Comparison of ENCODE assay signal across 31 cellular contexts in genomic region chr5:52173133-52173532, GRCh38.
"Had no signal": no experiment of that assay in that cellular context is flagged by ENCODE, and none has a peak within 500 bp of the region (broad histone marks: within the 10 kb centered on the region; RNA-seq: fewer than 3 reads in every experiment).

No MANE protein-coding gene starts in this region.

- H3K27me3 Mint-ChIP-seq: natural killer cell treated with Interleukin-12 subunit alpha and Interleukin-12 subunit beta and Interleukin-15 and Interleukin-18, amount 100 ng/mL, for 72 hours; progenitor cell of endocrine pancreas; stimulated activated memory B cell treated with anti-CD40 and anti-IgM and Interleukin-4, amounts not matched to agents 10 μg/mL and 1 μg/mL and 100 μg/mL, for 72 hours; stimulated activated naive CD8-positive, alpha-beta T cell treated with anti-CD3 and anti-CD28 coated beads, Interleukin-15, amount 100 ng/mL, for 72 hours; type B pancreatic cell had no signal

- H3K36me3 ChIP-seq: neutrophil, spleen, suprapubic skin, tibial artery, transverse colon, upper lobe of right lung, uterus had no signal

- H3K4me2 ChIP-seq: smooth muscle cell had no signal

- H3K27ac Mint-ChIP-seq: naive thymus-derived CD8-positive, alpha-beta T cell; natural killer cell treated with Interleukin-12 subunit alpha and Interleukin-12 subunit beta and Interleukin-15 and Interleukin-18, amount 100 ng/mL, for 72 hours; nephron progenitor cell; progenitor cell of endocrine pancreas; stimulated activated memory B cell treated with anti-CD40 and anti-IgM and Interleukin-4, amounts not matched to agents 10 μg/mL and 1 μg/mL and 100 μg/mL, for 72 hours; stimulated activated naive CD8-positive, alpha-beta T cell treated with anti-CD3 and anti-CD28 coated beads, Interleukin-15, amount 100 ng/mL, for 72 hours; type B pancreatic cell had no signal

- H3K9ac ChIP-seq: parathyroid adenoma had no signal

- H3K79me2 ChIP-seq: parathyroid adenoma had no signal

- H2AFZ ChIP-seq: parathyroid adenoma had no signal

- H3K9me3 Mint-ChIP-seq: neural crest cell; stimulated activated naive CD8-positive, alpha-beta T cell treated with anti-CD3 and anti-CD28 coated beads, Interleukin-15, amount 100 ng/mL, for 72 hours; type B pancreatic cell had no signal

- ATAC-seq: naive thymus-derived CD8-positive, alpha-beta T cell; natural killer cell treated with Interleukin-12 subunit alpha and Interleukin-12 subunit beta and Interleukin-15 and Interleukin-18, amount 100 ng/mL, for 72 hours; psoas muscle; right cardiac atrium; sciatic nerve; stimulated activated memory B cell treated with anti-CD40 and anti-IgM and Interleukin-4, amounts not matched to agents 10 μg/mL and 1 μg/mL and 100 μg/mL, for 72 hours; stimulated activated naive CD8-positive, alpha-beta T cell treated with anti-CD3 and anti-CD28 coated beads, Interleukin-15, amount 100 ng/mL, for 72 hours; stimulated activated naive CD8-positive, alpha-beta T cell treated with anti-CD3 and anti-CD28 coated beads, Interleukin-15, Interleukin-2, amounts not matched to agents 100 U/mL and 50 U/mL, for 24 hours; upper lobe of right lung had no signal

- H3K4me1 ChIP-seq: parathyroid adenoma, psoas muscle, spleen, suprapubic skin, testis, tibial artery, transverse colon, upper lobe of right lung, uterus had no signal

- H3K27ac ChIP-seq: neutrophil, parathyroid adenoma, psoas muscle, skin epidermis, spleen, suprapubic skin, testis, tibial artery, transverse colon, upper lobe of right lung, uterus had no signal

- H3K4me1 Mint-ChIP-seq: naive thymus-derived CD8-positive, alpha-beta T cell; nephron progenitor cell; neural crest cell; stimulated activated memory B cell treated with anti-CD40 and anti-IgM and Interleukin-4, amounts not matched to agents 10 μg/mL and 1 μg/mL and 100 μg/mL, for 72 hours; stimulated activated naive CD8-positive, alpha-beta T cell treated with anti-CD3 and anti-CD28 coated beads, Interleukin-15, amount 100 ng/mL, for 72 hours had no signal

- H3K9me3 ChIP-seq: neutrophil, psoas muscle, suprapubic skin, testis, transverse colon, upper lobe of right lung, uterus had no signal

- H3K36me3 Mint-ChIP-seq: naive thymus-derived CD8-positive, alpha-beta T cell; natural killer cell treated with Interleukin-12 subunit alpha and Interleukin-12 subunit beta and Interleukin-15 and Interleukin-18, amount 100 ng/mL, for 72 hours; stimulated activated memory B cell treated with anti-CD40 and anti-IgM and Interleukin-4, amounts not matched to agents 10 μg/mL and 1 μg/mL and 100 μg/mL, for 72 hours; type B pancreatic cell had no signal

- H3K4me3 ChIP-seq: psoas muscle, skin epidermis, smooth muscle cell, spleen, suprapubic skin, testis, tibial artery, transverse colon, upper lobe of right lung, uterus had no signal

- H3K27me3 ChIP-seq: neutrophil, spleen, suprapubic skin, testis, tibial artery, transverse colon, upper lobe of right lung, uterus had no signal

- H3K4me3 Mint-ChIP-seq: naive thymus-derived CD8-positive, alpha-beta T cell; natural killer cell treated with Interleukin-12 subunit alpha and Interleukin-12 subunit beta and Interleukin-15 and Interleukin-18, amount 100 ng/mL, for 72 hours; nephron progenitor cell; neural crest cell; stimulated activated memory B cell treated with anti-CD40 and anti-IgM and Interleukin-4, amounts not matched to agents 10 μg/mL and 1 μg/mL and 100 μg/mL, for 72 hours; stimulated activated naive CD8-positive, alpha-beta T cell treated with anti-CD3 and anti-CD28 coated beads, Interleukin-15, amount 100 ng/mL, for 72 hours; type B pancreatic cell had no signal

- DNase-seq: naive thymus-derived CD8-positive, alpha-beta T cell; nephron progenitor cell; nucleus accumbens; psoas muscle; right cardiac atrium; spleen; stimulated activated CD4-positive, alpha-beta T cell treated with anti-CD3 and anti-CD28 coated beads, Interleukin-12 subunit alpha, Interleukin-12 subunit beta, amount 100 ng/mL, for 4 hours; stimulated activated CD4-positive, alpha-beta T cell treated with anti-CD3 and anti-CD28 coated beads, Interleukin-1b, Interleukin-23, amount 100 ng/mL, for 48 hours; stimulated activated CD4-positive, alpha-beta T cell treated with anti-CD3 and anti-CD28 coated beads, Interleukin-4, amount 100 ng/mL, for 1 hour; stimulated activated CD4-positive, alpha-beta T cell treated with anti-CD3 and anti-CD28 coated beads, Interleukin-4, amount 100 ng/mL, for 4 hours; stimulated activated CD8-positive, alpha-beta memory T cell treated with anti-CD3 and anti-CD28 coated beads, Interleukin-4, amount 100 ng/mL, for 48 hours; stimulated activated naive CD4-positive, alpha-beta T cell; stimulated activated naive CD8-positive, alpha-beta T cell treated with anti-CD3 and anti-CD28 coated beads, Interleukin-15, amount 100 ng/mL, for 72 hours; stimulated activated naive CD8-positive, alpha-beta T cell treated with anti-CD3 and anti-CD28 coated beads, Interleukin-15, Interleukin-2, amounts not matched to agents 100 U/mL and 50 U/mL, for 24 hours; substantia nigra; testis; tibial artery; transverse colon; upper lobe of right lung; uterus had no signal
